In genomic region chr1:119959836-119960235, GRCh38 we compare ENCODE assay signal across 18 cellular contexts.
DNase-seq lines count a peak whose midpoint lies in the region; ATAC-seq and TF ChIP-seq lines count a peak whose summit lies in the region.
"Had no signal": no experiment of that assay in that cellular context is flagged by ENCODE, and none has a peak within 500 bp of the region (broad histone marks: within the 10 kb centered on the region; RNA-seq: fewer than 3 reads in every experiment).

No MANE protein-coding gene starts in this region.

- no peak overlapping the region for H2BK5ac ChIP-seq in IMR-90 (ENCODE audit: low read depth, low read length, poor library complexity, severe bottlenecking)

- no peak overlapping the region for H2BK20ac ChIP-seq in IMR-90 (ENCODE audit: low read depth, low read length)

- peak; percentile 15 for DNase-seq in IMR-90
- no peak for DNase-seq in chondrocyte (ENCODE audit: low spot score)
- DNase-seq in osteoblast (ENCODE audit: insufficient read length, low spot score, missing footprints), result no peak
- no peak for DNase-seq in naive thymus-derived CD4-positive, alpha-beta T cell
- DNase-seq in Right ventricle myocardium superior, result no peak
- DNase-seq: DMS53, GF-D8, H7, MV-4-11, NCI-H1105 treated with DMSO at 0.1 percent for 48 hours, NCI-H2081, NCI-H2171, NCI-H446, NCI-H526 treated with DMSO at 0.1 percent for 48 hours, OCI-M1 had no signal

- no peak overlapping the region for H3K4ac ChIP-seq in IMR-90 (ENCODE audit: low read depth, low read length)

- H2AK5ac ChIP-seq in IMR-90 (ENCODE audit: low read depth, low read length), result no peak overlapping the region

- dilution Hi-C loops in IMR-90 (cut with HindIII; ENCODE audit: low sequenced_read_pairs, unreplicated experiment), result no loop called here

- TF ChIP-seq POLR2A in IMR-90 (IDR thresholded peaks at IDR 0.05; ENCODE audit: low read depth, low read length), result no peak

- H3K14ac ChIP-seq in IMR-90 (replicated peaks; ENCODE audit: low read depth, low read length), result 0 out of 2 replicates have a peak overlapping the region, but pooled peaks have one; percentile 43

- in situ Hi-C loops in IMR-90 (cut with MboI; ENCODE audit: low sequenced_read_pairs), result no loop called here

- H3K79me2 ChIP-seq in ACC112 (ENCODE audit: control insufficient read depth, insufficient read depth, low read length, unreplicated experiment), result peaks cover 16% of the 10 kb centered on the region
- peaks cover 82% of the 10 kb centered on the region for H3K79me2 ChIP-seq in osteoblast (ENCODE audit: insufficient read depth, low read length)

- H2AFZ ChIP-seq in ACC112 (ENCODE audit: low read length, unreplicated experiment), result no peak overlapping the region
- no peak overlapping the region for H2AFZ ChIP-seq in IMR-90 (replicated peaks; ENCODE audit: low read length, poor library complexity)
- no peak overlapping the region for H2AFZ ChIP-seq in osteoblast (ENCODE audit: low read length)

- peak overlapping the region; percentile 14; the same call in 1 of the 2 replicates for H3K23ac ChIP-seq in IMR-90 (ENCODE audit: low read depth, low read length)

- no CpG with 5 or more reads among the region's 2 CpGs for WGBS in IMR-90 (ENCODE audit: extremely low coverage in 2 of 2, insufficient read length in 1 of 2), 2 experiments

- H3K27ac ChIP-seq in ACC112 (ENCODE audit: low read depth, low read length) (peak overlapping the region; percentile 45), IMR-90 (ENCODE audit: insufficient read depth, low read length) (no peak overlapping the region), osteoblast (ENCODE audit: low read depth, low read length) (peak overlapping the region; percentile 57)
- no peak overlapping the region for H3K27ac ChIP-seq in naive thymus-derived CD4-positive, alpha-beta T cell (ENCODE audit: low read depth, low read length)

- no peak overlapping the region for H3K9ac ChIP-seq in IMR-90 (ENCODE audit: low read depth, low read length)

- H3K9me3 ChIP-seq in IMR-90 (ENCODE audit: control insufficient read depth, insufficient read depth, low read length) (no peaks in the 10 kb centered on the region), osteoblast (ENCODE audit: low read depth, low read length) (no peaks in the 10 kb centered on the region)
- H3K9me3 ChIP-seq in naive thymus-derived CD4-positive, alpha-beta T cell (ENCODE audit: control insufficient read depth in 2 of 3, low read length in 3 of 3), result no peaks in the 10 kb centered on the region

- ATAC-seq in IMR-90 (ENCODE audit: low read depth) (no peak), HG03439 (IDR thresholded peaks at IDR 0.05; ENCODE audit: unreplicated experiment) (no peak), Right ventricle myocardium superior (ENCODE audit: poor library complexity) (no peak), HG02852 (IDR thresholded peaks at IDR 0.05; ENCODE audit: unreplicated experiment) (no peak)
- ATAC-seq in naive thymus-derived CD4-positive, alpha-beta T cell, result no peak

- H3K4me1 ChIP-seq in ACC112 (ENCODE audit: control insufficient read depth, insufficient read depth, low read length, unreplicated experiment), result peaks cover 38% of the 10 kb centered on the region
- peaks cover 10% of the 10 kb centered on the region for H3K4me1 ChIP-seq in IMR-90 (ENCODE audit: control insufficient read depth, insufficient read depth, low read length)
- peaks cover 47% of the 10 kb centered on the region for H3K4me1 ChIP-seq in osteoblast (ENCODE audit: insufficient read depth, low read length)
- H3K4me1 ChIP-seq in naive thymus-derived CD4-positive, alpha-beta T cell (ENCODE audit: control insufficient read depth in 2 of 2, insufficient read depth in 2 of 2, low read length in 2 of 2), result no peaks in the 10 kb centered on the region

- H3K18ac ChIP-seq in IMR-90 (ENCODE audit: low read depth, low read length), result no peak overlapping the region

- H2BK120ac ChIP-seq in IMR-90 (ENCODE audit: low read depth, low read length), result no peak overlapping the region

- intact Hi-C loops in IMR-90 (cut with micrococcal nuclease), result no loop called here
- intact Hi-C loops in naive thymus-derived CD4-positive, alpha-beta T cell (cut with micrococcal nuclease), result no loop called here
- intact Hi-C loops in Right ventricle myocardium superior (cut with DNase I), result no loop called here

- no peak overlapping the region for H4K91ac ChIP-seq in IMR-90 (ENCODE audit: insufficient read depth, low read depth, low read length)

- no peak overlapping the region for H3K56ac ChIP-seq in IMR-90 (ENCODE audit: extremely low read depth, insufficient read depth, low read length)

- H2BK15ac ChIP-seq in IMR-90 (ENCODE audit: low read depth, low read length), result no peak overlapping the region

- H3K79me1 ChIP-seq in IMR-90 (ENCODE audit: low read depth in 1 of 2, low read length in 2 of 2), result peaks cover 35 to 58% of the 10 kb centered on the region in 2 experiments

- TF ChIP-seq CTCF in IMR-90 (conservative IDR thresholded peaks at IDR 0.05; ENCODE audit: low read depth, low read length) (no peak), chondrocyte (IDR thresholded peaks at IDR 0.05) (no peak), osteoblast (IDR thresholded peaks at IDR 0.05; ENCODE audit: extremely low read depth, low read depth, low read length) (no peak)

- BruUV-seq in IMR-90 (replicated peaks; lab: Mats Ljungman, UMichigan), result no TSS peak

- no peak overlapping the region for H4K5ac ChIP-seq in IMR-90 (ENCODE audit: low read depth, low read length)

- H2AK9ac ChIP-seq in IMR-90 (replicated peaks; ENCODE audit: low read depth, low read length, poor library complexity), result no peak overlapping the region

- no peaks in the 10 kb centered on the region for H3K27me3 Mint-ChIP-seq in chondrocyte (ENCODE audit: low read depth)
- no peaks in the 10 kb centered on the region for H3K27me3 Mint-ChIP-seq in naive thymus-derived CD4-positive, alpha-beta T cell

- no peak overlapping the region; the same call in 1 of the 2 replicates for H3K4me3 ChIP-seq in ACC112 (ENCODE audit: low read depth, low read length)
- no peak overlapping the region for H3K4me3 ChIP-seq in IMR-90 (ENCODE audit: insufficient read depth, low read depth, low read length)
- no peak overlapping the region for H3K4me3 ChIP-seq in osteoblast (ENCODE audit: insufficient read depth, low read length)
- no peak overlapping the region for H3K4me3 ChIP-seq in naive thymus-derived CD4-positive, alpha-beta T cell (ENCODE audit: low read length)

- H3K4me2 ChIP-seq in IMR-90 (ENCODE audit: low read depth, low read length), result peak overlapping the region; percentile 32; the same call in 1 of the 2 replicates
- no peak overlapping the region for H3K4me2 ChIP-seq in osteoblast (ENCODE audit: insufficient read depth, low read length)

- H4K20me1 ChIP-seq in IMR-90 (ENCODE audit: insufficient read depth, low read length) (peaks cover 3% of the 10 kb centered on the region; the same call in 1 of the 2 replicates), osteoblast (ENCODE audit: insufficient read depth, low read length) (peaks cover 15% of the 10 kb centered on the region)

- H3K27me3 ChIP-seq in ACC112 (ENCODE audit: insufficient read depth, low read length) (no peaks in the 10 kb centered on the region), IMR-90 (ENCODE audit: control insufficient read depth, insufficient read depth, low read length) (no peaks in the 10 kb centered on the region), osteoblast (ENCODE audit: insufficient read depth, low read length) (no peaks in the 10 kb centered on the region)
- no peaks in the 10 kb centered on the region for H3K27me3 ChIP-seq in naive thymus-derived CD4-positive, alpha-beta T cell (ENCODE audit: control insufficient read depth in 2 of 2, insufficient read depth in 2 of 2, low read length in 2 of 2)

- H3K27ac Mint-ChIP-seq in chondrocyte (ENCODE audit: unreplicated experiment), result peak overlapping the region; percentile 52
- peak overlapping the region in 1 of 9 donors; percentile 62 for H3K27ac Mint-ChIP-seq in naive thymus-derived CD4-positive, alpha-beta T cell

- H3K9me1 ChIP-seq in IMR-90 (ENCODE audit: insufficient read depth, low read length), result peaks cover 22% of the 10 kb centered on the region

- H4K8ac ChIP-seq in IMR-90 (ENCODE audit: low read depth in 2 of 2, low read length in 2 of 2), result 0 out of 4 replicates have a peak overlapping the region, but pooled peaks of 1 of the 2 experiments have one; percentile 33

- peaks cover 22% of the 10 kb centered on the region for H3K36me3 Mint-ChIP-seq in chondrocyte (ENCODE audit: low read depth)
- H3K36me3 Mint-ChIP-seq in naive thymus-derived CD4-positive, alpha-beta T cell, result peaks cover 14 to 52% (median 29%) of the 10 kb centered on the region in 5 donors

- POLR2A ChIA-PET in IMR-90 (lab: Charles Lee; ENCODE audit: unreplicated experiment), result no interaction called here
- POLR2A ChIA-PET in naive thymus-derived CD4-positive, alpha-beta T cell (lab: Charles Lee), result interaction anchor here (0.6 to 0.7 kb wide), 2 partner anchors 9 to 219 kb away, joined by 3 to 6 read pairs; no protein-coding TSS in a partner anchor

- no peak overlapping the region for H3K4me3 Mint-ChIP-seq in chondrocyte (ENCODE audit: unreplicated experiment)
- no peak overlapping the region for H3K4me3 Mint-ChIP-seq in naive thymus-derived CD4-positive, alpha-beta T cell

- CTCF ChIA-PET in IMR-90 (lab: Yijun Ruan, JAX), result interaction anchor here (1.0 kb wide), 1 partner anchor 9 kb away, joined by 3 read pairs; no protein-coding TSS in a partner anchor
- CTCF ChIA-PET in naive thymus-derived CD4-positive, alpha-beta T cell (lab: Charles Lee), result no interaction called here

- H3K4me1 Mint-ChIP-seq in chondrocyte (ENCODE audit: low read depth), result peaks cover 95% of the 10 kb centered on the region
- peaks cover 0 to 18% (median 0%) of the 10 kb centered on the region in 7 donors for H3K4me1 Mint-ChIP-seq in naive thymus-derived CD4-positive, alpha-beta T cell

- H3K9me3 Mint-ChIP-seq in chondrocyte (ENCODE audit: low read depth), result no peaks in the 10 kb centered on the region
- H3K9me3 Mint-ChIP-seq in naive thymus-derived CD4-positive, alpha-beta T cell, result peaks cover 0 to 1% (median 0%) of the 10 kb centered on the region in 11 donors

- TF ChIP-seq RAD21 in IMR-90 (IDR thresholded peaks at IDR 0.05; ENCODE audit: low read length), result no peak

- H3K36me3 ChIP-seq in ACC112 (ENCODE audit: insufficient read depth, low read length) (peaks cover 41% of the 10 kb centered on the region), IMR-90 (ENCODE audit: control insufficient read depth, insufficient read depth, low read length) (peaks cover 15% of the 10 kb centered on the region), osteoblast (ENCODE audit: insufficient read depth, low read length) (peaks cover 82% of the 10 kb centered on the region)
- H3K36me3 ChIP-seq in naive thymus-derived CD4-positive, alpha-beta T cell (ENCODE audit: control insufficient read depth in 2 of 3, insufficient read depth in 3 of 3, low read length in 3 of 3), result peaks cover 6 to 36% (median 16%) of the 10 kb centered on the region in 3 experiments

TF ChIP-seq in IMR-90, 13 proteins besides CTCF, POLR2A, EP300 and RAD21 (continues in another document):
- TF ChIP-seq MXI1 (IDR thresholded peaks at IDR 0.05; ENCODE audit: borderline replicate concordance, low read depth, low read length) (no peak), RCOR1 (IDR thresholded peaks at IDR 0.05; ENCODE audit: insufficient replicate concordance, low read length) (no peak), BHLHE40 (IDR thresholded peaks at IDR 0.05; ENCODE audit: low read depth, low read length) (no peak)

Comparison
In these comparisons a context has a peak if more than half of its experiments do, and no peak if none do; other contexts are left out.
1. H3K27ac ChIP-seq: peak in ACC112 (single experiment) and osteoblast (single experiment); none in IMR-90 (single experiment) and naive thymus-derived CD4-positive, alpha-beta T cell (single experiment).